ENCODE assay signal across 24 cellular contexts in the genomic region with DNA sequence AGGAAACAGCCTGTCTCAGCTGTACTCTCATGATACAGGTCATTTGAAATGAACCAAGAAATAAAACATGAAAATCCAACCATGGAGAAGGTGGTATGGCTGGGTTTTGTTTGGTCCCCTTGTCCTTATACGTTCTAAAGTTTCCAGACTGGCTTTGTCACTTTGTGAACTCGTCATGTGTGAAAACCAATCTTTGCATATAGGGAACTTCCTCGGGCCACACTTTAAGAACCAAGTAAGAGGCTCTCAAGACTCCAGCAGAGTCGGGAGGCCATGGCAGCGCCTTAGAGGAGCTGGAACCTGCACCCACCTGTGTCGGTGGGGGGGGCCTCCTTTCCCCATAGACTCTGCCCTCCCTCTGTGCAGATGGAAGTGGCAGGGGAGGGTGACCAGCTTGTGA.
"Had no signal": no experiment of that assay in that cellular context is flagged by ENCODE, and none has a peak within 500 bp of the region (broad histone marks: within the 10 kb centered on the region; RNA-seq: fewer than 3 reads in every experiment).

No MANE protein-coding gene starts in this region.

- H2AFZ ChIP-seq: hepatocyte had no signal

- DNase-seq: colonic mucosa; dermis blood vessel endothelial cell; erythroblast; foreskin keratinocyte; head of caudate nucleus; mammary epithelial cell; naive thymus-derived CD4-positive, alpha-beta T cell; nucleus accumbens; ovary; stimulated activated CD4-positive, alpha-beta T cell treated with anti-CD3 and anti-CD28 coated beads, Interleukin-4, amount 100 ng/mL, for 1 hour; stimulated activated CD8-positive, alpha-beta memory T cell treated with anti-CD3 and anti-CD28 coated beads, Interleukin-4, amount 100 ng/mL, for 48 hours; stimulated activated naive CD8-positive, alpha-beta T cell treated with anti-CD3 and anti-CD28 coated beads, Interleukin-15, Interleukin-2, amounts not matched to agents 100 U/mL and 50 U/mL, for 24 hours; upper lobe of left lung; uterus had no signal

- H3K9me3 Mint-ChIP-seq: neural crest cell; stimulated activated effector memory CD8-positive, alpha-beta T cell treated with anti-CD3 and anti-CD28 coated beads, Interleukin-12 subunit alpha, Interleukin-12 subunit beta, amount 100 ng/mL, for 72 hours had no signal

- H3K9me3 ChIP-seq: colonic mucosa, ovary, right atrium auricular region, suprapubic skin, tibial artery, upper lobe of left lung, uterus had no signal

- H3K4me2 ChIP-seq: hepatocyte, smooth muscle cell had no signal

- H3K36me3 Mint-ChIP-seq: naive thymus-derived CD4-positive, alpha-beta T cell; stimulated activated effector memory CD8-positive, alpha-beta T cell treated with anti-CD3 and anti-CD28 coated beads, Interleukin-12 subunit alpha, Interleukin-12 subunit beta, amount 100 ng/mL, for 72 hours had no signal

- H3K27me3 ChIP-seq: colonic mucosa, foreskin keratinocyte, hepatocyte, ovary, right atrium auricular region, upper lobe of left lung, uterus had no signal

- FAIRE-seq: endothelial cell of umbilical vein, islet of Langerhans had no signal

- ATAC-seq: left lobe of liver; naive thymus-derived CD4-positive, alpha-beta T cell; stimulated activated effector memory CD8-positive, alpha-beta T cell treated with anti-CD3 and anti-CD28 coated beads, Interleukin-12 subunit alpha, Interleukin-12 subunit beta, amount 100 ng/mL, for 72 hours; stimulated activated naive CD8-positive, alpha-beta T cell treated with anti-CD3 and anti-CD28 coated beads, Interleukin-15, Interleukin-2, amounts not matched to agents 100 U/mL and 50 U/mL, for 24 hours had no signal

- H3K4me3 Mint-ChIP-seq: naive thymus-derived CD4-positive, alpha-beta T cell; neural crest cell; stimulated activated effector memory CD8-positive, alpha-beta T cell treated with anti-CD3 and anti-CD28 coated beads, Interleukin-12 subunit alpha, Interleukin-12 subunit beta, amount 100 ng/mL, for 72 hours had no signal

- H3K36me3 ChIP-seq: colonic mucosa, ovary, right atrium auricular region, suprapubic skin, tibial artery, upper lobe of left lung, uterus had no signal

- H3K27ac Mint-ChIP-seq: naive thymus-derived CD4-positive, alpha-beta T cell; stimulated activated effector memory CD8-positive, alpha-beta T cell treated with anti-CD3 and anti-CD28 coated beads, Interleukin-12 subunit alpha, Interleukin-12 subunit beta, amount 100 ng/mL, for 72 hours had no signal

- H3K4me1 ChIP-seq: colonic mucosa, foreskin keratinocyte, suprapubic skin, tibial artery, upper lobe of left lung, uterus had no signal

- H3K79me2 ChIP-seq: hepatocyte had no signal

- H3K4me1 Mint-ChIP-seq: naive thymus-derived CD4-positive, alpha-beta T cell; stimulated activated effector memory CD8-positive, alpha-beta T cell treated with anti-CD3 and anti-CD28 coated beads, Interleukin-12 subunit alpha, Interleukin-12 subunit beta, amount 100 ng/mL, for 72 hours had no signal

- H3K4me3 ChIP-seq: colonic mucosa, hepatocyte, ovary, right atrium auricular region, smooth muscle cell, suprapubic skin, tibial artery, upper lobe of left lung, uterus had no signal

- H3K27ac ChIP-seq: colonic mucosa, foreskin keratinocyte, hepatocyte, ovary, right atrium auricular region, suprapubic skin, tibial artery, upper lobe of left lung, uterus had no signal
